8 cellular contexts compared by ENCODE assay signal in the genomic region with DNA sequence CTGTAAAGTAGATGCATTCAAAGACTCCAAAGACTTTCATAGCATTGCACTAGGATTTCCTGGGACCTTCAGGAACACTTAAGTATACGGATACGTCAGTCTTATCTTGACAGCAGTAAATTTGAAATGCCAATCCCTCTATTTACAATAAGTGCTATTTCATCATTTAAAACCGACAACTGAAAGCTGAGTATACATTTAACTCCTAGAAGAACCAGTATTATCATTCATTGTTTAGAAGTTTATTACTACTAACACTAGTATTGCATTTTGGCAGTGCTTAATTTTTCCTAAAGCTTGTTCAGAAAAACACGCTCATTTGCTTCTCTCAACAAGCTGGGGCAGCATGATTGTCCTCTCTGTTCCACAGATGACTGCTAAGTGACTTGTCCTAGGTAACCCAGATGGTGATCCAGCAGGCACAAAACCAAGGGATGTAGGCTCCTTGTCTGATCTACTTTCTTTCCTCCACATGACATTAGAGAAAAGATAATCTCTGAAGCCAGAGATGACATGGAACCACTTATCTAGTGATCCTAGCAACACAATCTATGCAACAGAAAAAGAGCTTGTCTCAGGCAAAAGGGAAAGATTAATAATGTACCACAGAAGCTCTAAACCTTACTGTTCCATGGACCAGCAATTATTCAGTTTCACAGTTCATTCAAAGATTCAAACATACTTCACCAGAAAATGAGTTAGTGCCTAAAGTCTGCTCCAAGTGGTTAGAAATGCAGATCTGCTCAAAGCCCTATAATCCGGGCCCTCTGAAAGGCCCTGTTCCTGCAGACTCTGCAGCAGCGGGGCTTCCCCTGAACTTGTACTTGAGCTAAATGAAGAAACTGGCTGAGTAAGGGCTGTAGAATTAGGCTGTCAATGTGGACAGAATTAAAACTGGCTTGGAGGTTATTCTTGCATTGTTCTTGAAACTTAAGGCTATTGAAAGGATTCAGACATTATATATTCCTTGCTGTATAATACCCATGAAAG. TPM values are rescaled to one million over a fixed set of nuclear protein-coding genes. Genes with fewer than 3 reads are reported as not detected.
DNase-seq lines count a peak whose midpoint lies in the region; ATAC-seq and TF ChIP-seq lines count a peak whose summit lies in the region.

No MANE protein-coding gene starts in this region.

- H3K27me3 Mint-ChIP-seq in activated CD8-positive, alpha-beta T cell treated with anti-CD3 and anti-CD28 coated beads, Interleukin-2, amount 10 ng/mL, durations not matched to agents 7 days and 5 days (ENCODE audit: low read depth), result no peaks in the 10 kb centered on the region

- DNase-seq in activated CD8-positive, alpha-beta T cell treated with anti-CD3 and anti-CD28 coated beads, Interleukin-2, amount 10 ng/mL, durations not matched to agents 7 days and 5 days, result peak; percentile 61
- DNase-seq in fibroblast of villous mesenchyme (ENCODE audit: low read depth) (peak; percentile 70), epidermal melanocyte (ENCODE audit: insufficient read length, low spot score) (no peak), germinal center (ENCODE audit: low spot score) (no peak), NK-92 (lab: John Stamatoyannopoulos, UW; ENCODE audit: unreplicated experiment) (no peak)
- DNase-seq in stimulated activated CD4-positive, alpha-beta T cell treated with anti-CD3 and anti-CD28 coated beads, Interleukin-1b, Interleukin-23, amount 100 ng/mL, for 48 hours, result peak; percentile 66

- ATAC-seq in GM18909 (IDR thresholded peaks at IDR 0.05; ENCODE audit: poor library complexity, unreplicated experiment) (peak; percentile 33), HG03025 (IDR thresholded peaks at IDR 0.05; ENCODE audit: low FRiP score, unreplicated experiment) (peak; percentile 35)
- no peak for ATAC-seq in activated CD8-positive, alpha-beta T cell treated with anti-CD3 and anti-CD28 coated beads, Interleukin-2, amount 10 ng/mL, durations not matched to agents 7 days and 5 days

- CTCF ChIA-PET in activated CD8-positive, alpha-beta T cell treated with anti-CD3 and anti-CD28 coated beads, Interleukin-2, amount 10 ng/mL, durations not matched to agents 7 days and 5 days (lab: Charles Lee), result interaction anchor here (0.6 to 11.4 kb wide), 20 partner anchors 10 to 545 kb away, joined by 3 to 171 read pairs (median 4); no protein-coding TSS in a partner anchor

- peak overlapping the region; percentile 67 for H3K4me3 ChIP-seq in fibroblast of villous mesenchyme (ENCODE audit: low read depth, low read length)

- peak overlapping the region; percentile 30 for H3K27ac Mint-ChIP-seq in activated CD8-positive, alpha-beta T cell treated with anti-CD3 and anti-CD28 coated beads, Interleukin-2, amount 10 ng/mL, durations not matched to agents 7 days and 5 days

- TF ChIP-seq CTCF in fibroblast of villous mesenchyme (IDR thresholded peaks at IDR 0.05; ENCODE audit: insufficient read depth, low read depth, low read length), result no peak

- H3K4me1 Mint-ChIP-seq in activated CD8-positive, alpha-beta T cell treated with anti-CD3 and anti-CD28 coated beads, Interleukin-2, amount 10 ng/mL, durations not matched to agents 7 days and 5 days (ENCODE audit: low read depth), result peaks cover 59% of the 10 kb centered on the region

- H3K36me3 Mint-ChIP-seq in activated CD8-positive, alpha-beta T cell treated with anti-CD3 and anti-CD28 coated beads, Interleukin-2, amount 10 ng/mL, durations not matched to agents 7 days and 5 days (ENCODE audit: low read depth), result peaks cover 39% of the 10 kb centered on the region

- POLR2A ChIA-PET in activated CD8-positive, alpha-beta T cell treated with anti-CD3 and anti-CD28 coated beads, Interleukin-2, amount 10 ng/mL, durations not matched to agents 7 days and 5 days (lab: Charles Lee), result interaction anchor here (0.7 to 3.8 kb wide), 6 partner anchors 51 to 548 kb away, joined by 3 to 19 read pairs (median 6); a partner anchor contains a TSS

- H3K4me3 Mint-ChIP-seq in activated CD8-positive, alpha-beta T cell treated with anti-CD3 and anti-CD28 coated beads, Interleukin-2, amount 10 ng/mL, durations not matched to agents 7 days and 5 days, result peak overlapping the region; percentile 91

- H3K9me3 Mint-ChIP-seq in activated CD8-positive, alpha-beta T cell treated with anti-CD3 and anti-CD28 coated beads, Interleukin-2, amount 10 ng/mL, durations not matched to agents 7 days and 5 days (ENCODE audit: insufficient read depth), result no peaks in the 10 kb centered on the region

RNA-seq across cellular contexts. Expression of a gene that starts 5.2 kb away (rescaled TPM):
- total RNA-seq in activated CD8-positive, alpha-beta T cell treated with anti-CD3 and anti-CD28 coated beads, Interleukin-2, amount 10 ng/mL, durations not matched to agents 7 days and 5 days, result 10 to 100 TPM; 14.7 to 15.5 TPM
- total RNA-seq in fibroblast of villous mesenchyme, result 16.8 and 30.7 TPM in 2 replicates

RNA-seq across cellular contexts. Expression of a gene that starts 51.9 kb away (rescaled TPM):
- 10 to 100 TPM; 35.7 to 37.5 TPM for total RNA-seq in activated CD8-positive, alpha-beta T cell treated with anti-CD3 and anti-CD28 coated beads, Interleukin-2, amount 10 ng/mL, durations not matched to agents 7 days and 5 days
- total RNA-seq in fibroblast of villous mesenchyme, result 12.2 and 17.7 TPM in 2 replicates

RNA-seq across cellular contexts. Expression of a gene that starts 52.0 kb away (rescaled TPM):
- total RNA-seq in activated CD8-positive, alpha-beta T cell treated with anti-CD3 and anti-CD28 coated beads, Interleukin-2, amount 10 ng/mL, durations not matched to agents 7 days and 5 days, result 10 to 100 TPM in 1 of 2 experiments, 1 to 10 TPM in 1; 9.4 to 10.3 TPM
- total RNA-seq in fibroblast of villous mesenchyme, result 6.1 and 10.4 TPM in 2 replicates

Comparison
In these comparisons a context has a peak if more than half of its experiments do, and no peak if none do; other contexts are left out.
1. DNase-seq: peak in activated CD8-positive, alpha-beta T cell treated with anti-CD3 and anti-CD28 coated beads, Interleukin-2, amount 10 ng/mL, durations not matched to agents 7 days and 5 days (single experiment), fibroblast of villous mesenchyme (single experiment) and stimulated activated CD4-positive, alpha-beta T cell treated with anti-CD3 and anti-CD28 coated beads, Interleukin-1b, Interleukin-23, amount 100 ng/mL, for 48 hours (single experiment); none in epidermal melanocyte (single experiment), germinal center (single experiment) and NK-92 (single experiment).